ENCODE assay signal across 6 cellular contexts in genomic region chr17:4998666-4999428, GRCh38. TPM values are rescaled to one million over a fixed set of nuclear protein-coding genes. Genes with fewer than 3 reads are reported as not detected.
A peak's percentile ranks its signal among the peaks of the same experiment; 100 is the strongest.
DNase-seq lines count a peak whose midpoint lies in the region; TF ChIP-seq lines count a peak whose summit lies in the region.

No MANE protein-coding gene starts in this region.

- H3K36me3 ChIP-seq in HUES48 (ENCODE audit: control insufficient read depth, insufficient read depth, low read length) = peaks cover 37% of the 10 kb centered on the region
- H3K36me3 ChIP-seq in ovary = no peaks in the 10 kb centered on the region

- peak overlapping the region; percentile 83 for H3K27ac ChIP-seq in HUES48 (ENCODE audit: low read depth, low read length)
- no peak overlapping the region for H3K27ac ChIP-seq in ovary

- intact Hi-C loops in ovary (cut with DNase I) = no loop called here

- no peaks in the 10 kb centered on the region for H3K27me3 Mint-ChIP-seq in chondrocyte (ENCODE audit: low read depth)

- peak overlapping the region; percentile 95 for H3K4me3 ChIP-seq in HUES48 (ENCODE audit: low read depth, low read length)
- peak overlapping the region; percentile 75 for H3K4me3 ChIP-seq in ovary

- peak overlapping the region; percentile 55 for H3K9ac ChIP-seq in HUES48 (ENCODE audit: low read depth, low read length)

- peak overlapping the region; percentile 66 for H3K27ac Mint-ChIP-seq in chondrocyte (ENCODE audit: unreplicated experiment)

- DNase-seq in chondrocyte (ENCODE audit: low spot score) (no peak), ovary (peak in 2 of 5 donors; percentile 47 to 49), NCI-H2081 treated with DMSO at 0.1 percent for 48 hours (lab: John Stamatoyannopoulos, UW) (no peak), NCI-H446 treated with DMSO at 0.1 percent for 48 hours (lab: John Stamatoyannopoulos, UW) (no peak), NCI-H2107 treated with DMSO at 0.1 percent for 48 hours (lab: John Stamatoyannopoulos, UW; ENCODE audit: unreplicated experiment) (no peak)

- no peaks in the 10 kb centered on the region for H3K9me3 Mint-ChIP-seq in chondrocyte (ENCODE audit: low read depth)

- peaks cover 24% of the 10 kb centered on the region for H3K4me1 Mint-ChIP-seq in chondrocyte (ENCODE audit: low read depth)

- no peak for TF ChIP-seq CTCF in chondrocyte (IDR thresholded peaks at IDR 0.05)
- TF ChIP-seq CTCF in ovary (IDR thresholded peaks at IDR 0.05) = no peak

- H3K27me3 ChIP-seq in HUES48 (ENCODE audit: control insufficient read depth, insufficient read depth, low read length) (no peaks in the 10 kb centered on the region), ovary (no peaks in the 10 kb centered on the region)

- H3K4me3 Mint-ChIP-seq in chondrocyte (ENCODE audit: unreplicated experiment) = peak overlapping the region; percentile 92

- H3K9me3 ChIP-seq in HUES48 (ENCODE audit: control insufficient read depth, insufficient read depth, low read length) = no peaks in the 10 kb centered on the region
- H3K9me3 ChIP-seq in ovary = no peaks in the 10 kb centered on the region

- H3K36me3 Mint-ChIP-seq in chondrocyte (ENCODE audit: low read depth) = peaks cover 20% of the 10 kb centered on the region

- TF ChIP-seq POLR2A in ovary (IDR thresholded peaks at IDR 0.05) = no peak

- no peak for TF ChIP-seq EP300 in ovary (IDR thresholded peaks at IDR 0.05)

- WGBS in ovary, 3 donors = 10 to 13% (median 12%) methylated on average over 14 of the region's 14 CpGs

- H3K4me1 ChIP-seq in HUES48 (ENCODE audit: control insufficient read depth, insufficient read depth, low read length) (peaks cover 14% of the 10 kb centered on the region; the same call in 1 of the 2 replicates), ovary (ENCODE audit: insufficient read depth) (peaks cover 12% of the 10 kb centered on the region)

RNA-seq across cellular contexts. Expression of gene KIF1C, which starts 1.1 kb away (rescaled TPM):
- total RNA-seq in chondrocyte = 141 to 193 TPM (median 174 TPM) in 3 replicates
- total RNA-seq in ovary = 100 to 1,000 TPM in 4 of 7 donors, 10 to 100 TPM in 3; 17.5 to 129 (median 105) TPM
- polyA plus RNA-seq in ovary = 10 to 100 TPM; 31.5 to 60.1 TPM

RNA-seq across cellular contexts. Expression of gene INCA1, which starts 1.5 kb away (rescaled TPM):
- total RNA-seq in chondrocyte (0.74 to 1.5 TPM (median 0.85 TPM) in 3 replicates), ovary (1 to 10 TPM in 6 of 7 donors, under 1 TPM in 1; 0.95 to 5.0 (median 1.9) TPM)
- polyA plus RNA-seq in ovary = 1 to 10 TPM; 1.5 to 2.8 TPM

RNA-seq across cellular contexts. Expression of gene CAMTA2, which starts 11.4 kb away (rescaled TPM):
- total RNA-seq in chondrocyte = 47.4 to 97.8 TPM (median 90.2 TPM) in 3 replicates
- 10 to 100 TPM; 10.2 to 71.2 (median 35.7) TPM for total RNA-seq in ovary
- polyA plus RNA-seq in ovary = 10 to 100 TPM; 21.6 to 33.0 TPM

RNA-seq across cellular contexts. Expression of gene SPAG7, which starts 31.2 kb away (rescaled TPM):
- 73.0 to 87.3 TPM (median 79.4 TPM) in 3 replicates for total RNA-seq in chondrocyte
- 10 to 100 TPM; 30.4 to 55.2 (median 38.6) TPM for total RNA-seq in ovary
- polyA plus RNA-seq in ovary = 10 to 100 TPM; 31.7 to 60.6 TPM

RNA-seq across cellular contexts. Expression of gene SLC52A1, which starts 36.4 kb away (rescaled TPM):
- not detected in 3 replicates for total RNA-seq in chondrocyte
- 1 to 10 TPM in 1 of 7 donors, under 1 TPM in 3, not detected in 3; 0.08 to 1.0 (median 0.19) TPM for total RNA-seq in ovary
- polyA plus RNA-seq in ovary = not detected
